ENCODE assay signal across 1 cellular context in genomic region chr9:35000535-35001284, GRCh38.
TF ChIP-seq lines count a peak whose summit lies in the region.

No MANE protein-coding gene starts in this region.

TF ChIP-seq in H1, 55 proteins besides CTCF, POLR2A, EP300 and RAD21:
- TF ChIP-seq ZNF274 (IDR thresholded peaks at IDR 0.05; ENCODE audit: borderline replicate concordance, extremely low read depth, low read length) = no peak
- TF ChIP-seq BRCA1 (IDR thresholded peaks at IDR 0.05; ENCODE audit: low read depth, low read length) = no peak
- TF ChIP-seq SIRT6 (IDR thresholded peaks at IDR 0.05; ENCODE audit: low read length) = no peak
- no peak for TF ChIP-seq CBX5 (IDR thresholded peaks at IDR 0.05; ENCODE audit: low read depth, low read length)
- TF ChIP-seq EZH2 (IDR thresholded peaks at IDR 0.05; ENCODE audit: low read depth, low read length, severe bottlenecking) = no peak
- no peak for TF ChIP-seq RBBP5 (IDR thresholded peaks at IDR 0.05; ENCODE audit: borderline replicate concordance, low read depth, low read length)
- TF ChIP-seq USF2 (IDR thresholded peaks at IDR 0.05; ENCODE audit: low read length) = no peak
- TF ChIP-seq MAX (IDR thresholded peaks at IDR 0.05) = no peak
